1 cellular context compared by ENCODE assay signal in the genomic region with DNA sequence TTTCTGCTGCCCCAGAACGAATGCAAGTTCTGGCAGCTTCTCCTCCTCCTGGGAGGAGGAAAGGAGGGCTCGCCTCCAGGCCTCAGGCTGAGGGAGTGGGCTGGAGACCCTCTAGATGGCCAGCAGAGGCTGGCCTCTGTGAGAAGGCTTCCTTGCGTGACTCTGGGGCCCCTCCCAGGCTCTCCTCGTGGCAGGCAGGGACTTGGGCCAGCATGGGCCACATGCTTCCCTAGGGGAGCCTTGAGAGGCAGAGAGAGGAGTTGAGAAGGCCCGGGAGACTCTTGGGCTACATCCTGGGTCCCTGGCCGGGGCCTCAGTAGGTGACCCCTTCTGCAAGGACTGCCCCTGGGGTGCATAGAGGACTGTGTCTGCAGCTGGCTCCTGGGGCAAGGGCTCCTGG.
TF ChIP-seq lines count a peak whose summit lies in the region.

No MANE protein-coding gene starts in this region.

TF ChIP-seq in K562, 482 proteins besides CTCF, POLR2A, EP300 and RAD21:
- TF ChIP-seq ETS2 (tag; IDR thresholded peaks at IDR 0.05; ENCODE audit: borderline replicate concordance, poor library complexity, severe bottlenecking) (no peak), ZFX (CRISPR knock-in tag; IDR thresholded peaks at IDR 0.05) (0 out of 2 replicates have a peak, but pooled peaks have one; percentile 13)
